ENCODE assay signal across 18 cellular contexts in the genomic region with DNA sequence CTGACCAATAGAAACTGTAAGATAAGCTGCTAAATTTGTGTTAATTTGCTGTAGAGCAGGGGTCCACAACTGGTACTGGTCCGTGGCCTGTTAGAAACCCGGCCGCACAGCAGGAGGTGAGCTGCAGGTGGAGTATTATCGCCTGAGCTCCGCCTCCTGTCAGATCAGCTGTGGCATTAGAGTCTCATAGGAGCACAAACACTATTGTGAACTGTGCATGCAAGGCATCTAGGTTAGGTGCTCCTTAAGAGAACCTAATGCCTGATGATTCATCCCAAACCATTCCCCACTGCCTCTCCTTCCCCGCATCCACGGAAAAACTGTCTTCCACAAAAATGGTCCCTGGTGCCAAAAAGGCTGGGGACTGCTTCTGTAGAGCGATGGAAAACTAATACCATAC. TPM values are rescaled to one million over a fixed set of nuclear protein-coding genes. Genes with fewer than 3 reads are reported as not detected.
DNase-seq lines count a peak whose midpoint lies in the region; ATAC-seq and TF ChIP-seq lines count a peak whose summit lies in the region.
"Had no signal": no experiment of that assay in that cellular context is flagged by ENCODE, and none has a peak within 500 bp of the region (broad histone marks: within the 10 kb centered on the region; RNA-seq: fewer than 3 reads in every experiment).

No MANE protein-coding gene starts in this region.

- no peaks in the 10 kb centered on the region for H3K27me3 Mint-ChIP-seq in chondrocyte (ENCODE audit: low read depth)
- H3K27me3 Mint-ChIP-seq in osteocyte (ENCODE audit: unreplicated experiment): no peaks in the 10 kb centered on the region
- H3K27me3 Mint-ChIP-seq in T-helper 17 cell: no peaks in the 10 kb centered on the region

- WGBS in esophagus muscularis mucosa: 81% methylated on average over 8 of the region's 8 CpGs

- no peak overlapping the region for H3K4me3 Mint-ChIP-seq in chondrocyte (ENCODE audit: unreplicated experiment)
- no peak overlapping the region for H3K4me3 Mint-ChIP-seq in osteocyte (ENCODE audit: unreplicated experiment)
- H3K4me3 Mint-ChIP-seq in T-helper 17 cell: no peak overlapping the region

- ATAC-seq in T-helper 17 cell: no peak
- ATAC-seq: left lung had no signal

- intact Hi-C loops in esophagus muscularis mucosa (cut with DNase I): no loop called here

- no peaks in the 10 kb centered on the region for H3K36me3 ChIP-seq in esophagus muscularis mucosa
- H3K36me3 ChIP-seq: left lung, tibial artery had no signal

- no peaks in the 10 kb centered on the region for H3K36me3 Mint-ChIP-seq in chondrocyte (ENCODE audit: low read depth)
- peaks cover 1% of the 10 kb centered on the region for H3K36me3 Mint-ChIP-seq in osteocyte (ENCODE audit: unreplicated experiment)
- H3K36me3 Mint-ChIP-seq in T-helper 17 cell (ENCODE audit: low read depth): peaks cover 2% of the 10 kb centered on the region

- peak overlapping the region; percentile 97 for H3K27ac Mint-ChIP-seq in chondrocyte (ENCODE audit: unreplicated experiment)
- H3K27ac Mint-ChIP-seq in osteocyte (ENCODE audit: unreplicated experiment): peak overlapping the region; percentile 90
- H3K27ac Mint-ChIP-seq in T-helper 17 cell: no peak overlapping the region

- TF ChIP-seq EP300 in esophagus muscularis mucosa (IDR thresholded peaks at IDR 0.05): no peak

- H3K27ac ChIP-seq in esophagus muscularis mucosa (replicated peaks in 1 of 4): no peak overlapping the region
- H3K27ac ChIP-seq: BLaER1 treated with 17β-estradiol and CSF1 and Interleukin-3, amounts not matched to agents 10 nM and 100 nM; left lung; tibial artery had no signal

- no peak for TF ChIP-seq POLR2A in esophagus muscularis mucosa (IDR thresholded peaks at IDR 0.05; ENCODE audit: low read depth)

- H3K9me3 Mint-ChIP-seq in chondrocyte (ENCODE audit: low read depth): peaks cover 2% of the 10 kb centered on the region
- H3K9me3 Mint-ChIP-seq in osteocyte (ENCODE audit: unreplicated experiment): no peaks in the 10 kb centered on the region

- no peak overlapping the region for H3K4me3 ChIP-seq in esophagus muscularis mucosa
- H3K4me3 ChIP-seq: BLaER1 treated with 17β-estradiol and CSF1 and Interleukin-3, amounts not matched to agents 10 nM and 100 nM; left lung; skin epidermis; tibial artery had no signal

- no peak for TF ChIP-seq CTCF in chondrocyte (IDR thresholded peaks at IDR 0.05)
- no peak for TF ChIP-seq CTCF in osteocyte (IDR thresholded peaks at IDR 0.05)
- no peak for TF ChIP-seq CTCF in esophagus muscularis mucosa (IDR thresholded peaks at IDR 0.05)

- H3K9me3 ChIP-seq in T-helper 17 cell (ENCODE audit: control insufficient read depth, low read length, poor library complexity, severe bottlenecking) (no peaks in the 10 kb centered on the region), esophagus muscularis mucosa (no peaks in the 10 kb centered on the region)
- H3K9me3 ChIP-seq: left lung, tibial artery had no signal

- peaks cover 0 to 14% (median 3%) of the 10 kb centered on the region in 4 donors for H3K4me1 ChIP-seq in esophagus muscularis mucosa

- no peaks in the 10 kb centered on the region for H3K27me3 ChIP-seq in esophagus muscularis mucosa
- H3K27me3 ChIP-seq: BLaER1 treated with 17β-estradiol and CSF1 and Interleukin-3, amounts not matched to agents 10 nM and 100 nM; left lung; tibial artery had no signal

- H3K4me1 Mint-ChIP-seq in chondrocyte (ENCODE audit: low read depth): peaks cover 25% of the 10 kb centered on the region
- H3K4me1 Mint-ChIP-seq in osteocyte (ENCODE audit: unreplicated experiment): peaks cover 21% of the 10 kb centered on the region
- H3K4me1 Mint-ChIP-seq in T-helper 17 cell: peaks cover 23% of the 10 kb centered on the region

- DNase-seq in GM03348 (ENCODE audit: low spot score): peak; percentile 20
- peak; percentile 20 for DNase-seq in NCI-H226
- no peak for DNase-seq in chondrocyte (ENCODE audit: low spot score)
- no peak for DNase-seq in osteocyte (ENCODE audit: extremely low spot score, unreplicated experiment)
- DNase-seq in T-helper 17 cell: no peak
- DNase-seq in esophagus muscularis mucosa (ENCODE audit: extremely low spot score): no peak
- DNase-seq in NK-92 (lab: John Stamatoyannopoulos, UW; ENCODE audit: unreplicated experiment): no peak
- DNase-seq in kidney tubule cell (ENCODE audit: low spot score): no peak
- DNase-seq: activated CD8-positive, alpha-beta memory T cell treated with anti-CD3 and anti-CD28 coated beads, Interleukin-2, amount 50 U/mL, for 4 hours; activated naive CD4-positive, alpha-beta T cell treated with Interleukin-2 at 50 U/mL for 16 hours; dermis blood vessel endothelial cell; DMS 273 treated with DMSO at 0.1 percent for 48 hours; NCI-H1048; SHP77 treated with DMSO at 0.1 percent for 48 hours; tibial artery had no signal

RNA-seq across cellular contexts. Expression of gene FBXW7, which starts 19.7 kb away (rescaled TPM):
- total RNA-seq in chondrocyte: 18.0 to 23.3 TPM (median 21.4 TPM) in 3 replicates
- total RNA-seq in osteocyte: 21.0 and 21.5 TPM in 2 replicates
- 100 to 1,000 TPM; 102 to 125 TPM for total RNA-seq in T-helper 17 cell
- 10 to 100 TPM; 63.1 to 97.6 (median 70.7) TPM for total RNA-seq in esophagus muscularis mucosa

Comparison
In these comparisons a context has a peak if more than half of its experiments do, and no peak if none do; other contexts are left out.
1. DNase-seq: peak in GM03348 (single experiment) and NCI-H226 (single experiment); none in chondrocyte (single experiment), osteocyte (single experiment), T-helper 17 cell (0 of 3), esophagus muscularis mucosa (single experiment), NK-92 (single experiment) and kidney tubule cell (single experiment).